18 cellular contexts compared by ENCODE assay signal in the genomic region with DNA sequence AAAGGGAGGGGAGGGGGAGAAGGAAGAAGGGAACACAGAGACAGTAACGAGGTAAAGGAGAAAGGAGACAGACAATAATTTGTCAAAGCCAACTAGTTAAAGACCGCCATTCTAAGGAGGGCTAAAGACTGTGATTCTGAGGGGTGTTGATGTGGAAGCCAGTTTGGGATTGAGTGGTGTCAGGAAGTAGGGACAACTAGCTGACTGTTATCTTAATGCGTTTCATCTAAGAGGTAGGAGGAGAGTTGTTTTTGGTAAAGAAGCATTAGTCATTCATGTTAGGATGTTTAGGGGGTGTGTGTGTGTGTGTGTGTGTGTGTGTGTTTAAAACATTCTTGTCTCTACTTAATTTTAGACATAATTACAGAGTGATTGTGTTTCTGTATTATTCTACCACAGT.
"Had no signal": no experiment of that assay in that cellular context is flagged by ENCODE, and none has a peak within 500 bp of the region (broad histone marks: within the 10 kb centered on the region; RNA-seq: fewer than 3 reads in every experiment).

No MANE protein-coding gene starts in this region.

- H3K4me3 Mint-ChIP-seq: activated CD8-positive, alpha-beta T cell treated with anti-CD3 and anti-CD28 coated beads, Interleukin-2, amount 10 ng/mL, durations not matched to agents 7 days and 5 days; activated naive CD4-positive, alpha-beta T cell treated with anti-CD3 and anti-CD28 coated beads, Interleukin-2, amount 50 U/mL, for 24 hours; activated T-cell treated with anti-CD3 and anti-CD28 coated beads, Interleukin-2, amount 50 U/mL, for 72 hours had no signal

- H3K9me3 Mint-ChIP-seq: activated naive CD4-positive, alpha-beta T cell treated with anti-CD3 and anti-CD28 coated beads, Interleukin-2, amount 50 U/mL, for 24 hours; activated T-cell treated with anti-CD3 and anti-CD28 coated beads, Interleukin-2, amount 50 U/mL, for 72 hours had no signal

- DNase-seq: activated CD4-positive, alpha-beta T cell treated with anti-CD3 and anti-CD28 coated beads for 48 hours; activated CD4-positive, CD25-positive, alpha-beta regulatory T cell; activated CD8-positive, alpha-beta T cell treated with anti-CD3 and anti-CD28 coated beads, Interleukin-2, amount 10 ng/mL, durations not matched to agents 7 days and 5 days; activated gamma-delta T cell; activated T-cell treated with anti-CD3 and anti-CD28 coated beads, Interleukin-2, amount 50 U/mL, for 72 hours; cerebellar nuclear complex; effector CD4-positive, alpha-beta T cell; left colon; lower lobe of right lung; midbrain; retina; stimulated activated CD4-positive, alpha-beta T cell treated with anti-CD3 and anti-CD28 coated beads, Interleukin-12 subunit alpha, Interleukin-12 subunit beta, amount 100 ng/mL, for 4 hours; stimulated activated CD4-positive, alpha-beta T cell treated with anti-CD3 and anti-CD28 coated beads, Interleukin-1b, Interleukin-23, amount 100 ng/mL, for 48 hours; stimulated activated CD8-positive, alpha-beta memory T cell treated with anti-CD3 and anti-CD28 coated beads, Interleukin-4, amount 100 ng/mL, for 48 hours; stimulated activated naive CD4-positive, alpha-beta T cell; T-helper 1 cell; T1000 had no signal

- H3K4me3 ChIP-seq: lower lobe of right lung had no signal

- H3K27ac Mint-ChIP-seq: activated CD8-positive, alpha-beta T cell treated with anti-CD3 and anti-CD28 coated beads, Interleukin-2, amount 10 ng/mL, durations not matched to agents 7 days and 5 days; activated naive CD4-positive, alpha-beta T cell treated with anti-CD3 and anti-CD28 coated beads, Interleukin-2, amount 50 U/mL, for 24 hours had no signal

- ATAC-seq: activated CD8-positive, alpha-beta T cell treated with anti-CD3 and anti-CD28 coated beads, Interleukin-2, amount 10 ng/mL, durations not matched to agents 7 days and 5 days; activated T-cell treated with anti-CD3 and anti-CD28 coated beads, Interleukin-2, amount 50 U/mL, for 72 hours; left colon; lower lobe of right lung had no signal

- H3K27me3 Mint-ChIP-seq: activated naive CD4-positive, alpha-beta T cell treated with anti-CD3 and anti-CD28 coated beads, Interleukin-2, amount 50 U/mL, for 24 hours had no signal
